In the genomic region with DNA sequence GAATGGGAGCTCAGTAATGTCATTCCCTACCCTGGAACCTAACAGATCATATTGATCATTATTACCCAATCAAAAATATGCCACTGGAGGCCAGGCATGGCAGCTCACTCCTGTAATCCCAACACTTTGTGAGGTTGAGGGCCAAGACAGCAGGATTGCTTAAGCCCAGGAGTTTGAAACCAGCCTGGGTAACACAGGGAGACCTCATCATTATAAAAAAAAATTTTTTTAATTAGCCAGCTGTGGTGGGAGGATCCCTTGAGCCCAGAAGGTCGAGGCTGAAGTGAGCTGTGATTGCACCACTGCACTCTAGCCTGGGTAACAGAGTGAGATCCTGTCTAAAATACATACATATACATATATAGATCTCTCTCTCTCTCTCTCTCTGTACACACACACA, we compare ENCODE assay signal across 29 cellular contexts. TPM values are rescaled to one million over a fixed set of nuclear protein-coding genes. Genes with fewer than 3 reads are reported as not detected.
"Had no signal": no experiment of that assay in that cellular context is flagged by ENCODE, and none has a peak within 500 bp of the region (broad histone marks: within the 10 kb centered on the region; RNA-seq: fewer than 3 reads in every experiment).

No MANE protein-coding gene starts in this region.

- H3K9ac ChIP-seq: parathyroid adenoma had no signal

- H3K9me3 Mint-ChIP-seq: activated CD4-positive, alpha-beta T cell treated with anti-CD3 and anti-CD28 coated beads, Interleukin-2, amount 10 ng/mL, durations not matched to agents 7 days and 5 days; activated CD8-positive, alpha-beta T cell treated with anti-CD3 and anti-CD28 coated beads for 36 hours; activated naive CD4-positive, alpha-beta T cell treated with anti-CD3 and anti-CD28 coated beads, Interleukin-2, amount 10 ng/mL, durations not matched to agents 7 days and 5 days; activated naive CD8-positive, alpha-beta T cell treated with anti-CD3 and anti-CD28 coated beads, Interleukin-2, amount 50 U/mL, for 24 hours; memory B cell; stimulated activated memory B cell treated with anti-CD40 and anti-IgM and Interleukin-4, amounts not matched to agents 10 μg/mL and 1 μg/mL and 100 μg/mL, for 72 hours had no signal

- H3K4me3 ChIP-seq: cardiac muscle cell, heart left ventricle, right lobe of liver, stomach, suprapubic skin, tibial nerve had no signal

- ATAC-seq: activated CD4-positive, CD25-positive, alpha-beta regulatory T cell treated with anti-CD3 and anti-CD28 coated beads, Interleukin-2, amount 50 U/mL, for 24 hours; activated CD8-positive, alpha-beta memory T cell treated with anti-CD3 and anti-CD28 coated beads, Interleukin-2, amount 10 ng/mL, durations not matched to agents 7 days and 5 days; activated CD8-positive, alpha-beta T cell treated with anti-CD3 and anti-CD28 coated beads for 36 hours; activated naive CD8-positive, alpha-beta T cell treated with anti-CD3 and anti-CD28 coated beads, Interleukin-2, amount 50 U/mL, for 24 hours; heart left ventricle; left cardiac atrium; right lobe of liver; stimulated activated memory B cell treated with anti-CD40 and anti-IgM and Interleukin-4, amounts not matched to agents 10 μg/mL and 1 μg/mL and 100 μg/mL, for 72 hours; T-helper 17 cell had no signal

- H3K4me1 Mint-ChIP-seq: activated naive CD4-positive, alpha-beta T cell treated with anti-CD3 and anti-CD28 coated beads, Interleukin-2, amount 10 ng/mL, durations not matched to agents 7 days and 5 days had no signal

- H3K79me2 ChIP-seq: parathyroid adenoma had no signal

- H3K27ac Mint-ChIP-seq: activated CD4-positive, alpha-beta T cell treated with anti-CD3 and anti-CD28 coated beads, Interleukin-2, amount 10 ng/mL, durations not matched to agents 7 days and 5 days; activated CD8-positive, alpha-beta memory T cell treated with anti-CD3 and anti-CD28 coated beads, Interleukin-2, amount 10 ng/mL, durations not matched to agents 7 days and 5 days; activated CD8-positive, alpha-beta T cell treated with anti-CD3 and anti-CD28 coated beads for 36 hours; activated naive CD4-positive, alpha-beta T cell treated with anti-CD3 and anti-CD28 coated beads, Interleukin-2, amount 10 ng/mL, durations not matched to agents 7 days and 5 days; activated naive CD8-positive, alpha-beta T cell treated with anti-CD3 and anti-CD28 coated beads, Interleukin-2, amount 50 U/mL, for 24 hours; memory B cell; stimulated activated memory B cell treated with anti-CD40 and anti-IgM and Interleukin-4, amounts not matched to agents 10 μg/mL and 1 μg/mL and 100 μg/mL, for 72 hours; T-helper 17 cell had no signal

- H3K9me3 ChIP-seq: heart left ventricle, right lobe of liver, stomach, suprapubic skin, tibial nerve had no signal

- H3K4me1 ChIP-seq: parathyroid adenoma, right lobe of liver, suprapubic skin, tibial nerve had no signal

- H2AFZ ChIP-seq: parathyroid adenoma had no signal

- H3K36me3 ChIP-seq: cardiac muscle cell, heart left ventricle, right lobe of liver, stomach, suprapubic skin, tibial nerve had no signal

- H3K4me3 Mint-ChIP-seq: activated CD4-positive, alpha-beta T cell treated with anti-CD3 and anti-CD28 coated beads, Interleukin-2, amount 10 ng/mL, durations not matched to agents 7 days and 5 days; activated CD8-positive, alpha-beta memory T cell treated with anti-CD3 and anti-CD28 coated beads, Interleukin-2, amount 10 ng/mL, durations not matched to agents 7 days and 5 days; activated CD8-positive, alpha-beta T cell treated with anti-CD3 and anti-CD28 coated beads for 36 hours; activated naive CD4-positive, alpha-beta T cell treated with anti-CD3 and anti-CD28 coated beads, Interleukin-2, amount 10 ng/mL, durations not matched to agents 7 days and 5 days; activated naive CD8-positive, alpha-beta T cell treated with anti-CD3 and anti-CD28 coated beads, Interleukin-2, amount 50 U/mL, for 24 hours; memory B cell; stimulated activated memory B cell treated with anti-CD40 and anti-IgM and Interleukin-4, amounts not matched to agents 10 μg/mL and 1 μg/mL and 100 μg/mL, for 72 hours; T-helper 17 cell had no signal

- H3K27ac ChIP-seq: cardiac muscle cell, heart left ventricle, parathyroid adenoma, right lobe of liver, suprapubic skin, tibial nerve had no signal

- H3K36me3 Mint-ChIP-seq: activated CD8-positive, alpha-beta memory T cell treated with anti-CD3 and anti-CD28 coated beads, Interleukin-2, amount 10 ng/mL, durations not matched to agents 7 days and 5 days; activated naive CD4-positive, alpha-beta T cell treated with anti-CD3 and anti-CD28 coated beads, Interleukin-2, amount 10 ng/mL, durations not matched to agents 7 days and 5 days; memory B cell; stimulated activated memory B cell treated with anti-CD40 and anti-IgM and Interleukin-4, amounts not matched to agents 10 μg/mL and 1 μg/mL and 100 μg/mL, for 72 hours had no signal

- H3K27me3 ChIP-seq: right lobe of liver, suprapubic skin had no signal

- DNase-seq: activated CD4-positive, alpha-beta T cell treated with anti-CD3 and anti-CD28 coated beads, Interleukin-2, amount 10 ng/mL, durations not matched to agents 7 days and 5 days; activated CD8-positive, alpha-beta memory T cell treated with anti-CD3 and anti-CD28 coated beads, Interleukin-2, amount 10 ng/mL, durations not matched to agents 7 days and 5 days; activated CD8-positive, alpha-beta T cell treated with anti-CD3 and anti-CD28 coated beads for 36 hours; activated effector memory CD4-positive, alpha-beta T cell treated with anti-CD3 and anti-CD28 coated beads, Interleukin-2, amount 50 U/mL, for 16 hours; activated naive CD4-positive, alpha-beta T cell treated with anti-CD3 and anti-CD28 coated beads, Interleukin-2, amount 10 ng/mL, durations not matched to agents 7 days and 5 days; activated naive CD8-positive, alpha-beta T cell treated with anti-CD3 and anti-CD28 coated beads, Interleukin-2, amount 50 U/mL, for 24 hours; activated T-cell treated with anti-CD3 and anti-CD28 coated beads for 4 hours; dermis blood vessel endothelial cell; effector CD8-positive, alpha-beta T cell; erythroblast; heart left ventricle; left cardiac atrium; nucleus accumbens; right lobe of liver; small intestine; stimulated activated CD4-positive, alpha-beta T cell treated with anti-CD3 and anti-CD28 coated beads, Interleukin-15, amount 100 ng/mL, for 24 hours; stomach; T-helper 17 cell had no signal

- FAIRE-seq: islet of Langerhans, small intestine, urothelium cell line had no signal

RNA-seq across cellular contexts. Expression of a gene that starts 34.8 kb away (rescaled TPM):
- total RNA-seq: activated CD4-positive, alpha-beta T cell treated with anti-CD3 and anti-CD28 coated beads, Interleukin-2, amount 10 ng/mL, durations not matched to agents 7 days and 5 days; activated CD8-positive, alpha-beta memory T cell treated with anti-CD3 and anti-CD28 coated beads, Interleukin-2, amount 10 ng/mL, durations not matched to agents 7 days and 5 days; activated CD8-positive, alpha-beta T cell treated with anti-CD3 and anti-CD28 coated beads for 36 hours; dermis blood vessel endothelial cell; lower leg skin; mononuclear cell; right lobe of liver; suprapubic skin; T-helper 17 cell; tibial nerve had no signal
